7 cellular contexts compared by ENCODE assay signal in genomic region chr20:63640686-63641085, GRCh38. TPM values are rescaled to one million over a fixed set of nuclear protein-coding genes. Genes with fewer than 3 reads are reported as not detected.
DNase-seq lines count a peak whose midpoint lies in the region; ATAC-seq and TF ChIP-seq lines count a peak whose summit lies in the region.
"Not testable (repeated sequence)": the region's sequence is repeated elsewhere in the genome, so short reads cannot be mapped to it uniquely, and the experiment has no call there.

No MANE protein-coding gene starts in this region.

- not testable (repeated sequence) for H3K9me2 ChIP-seq in OCI-LY1 (ENCODE audit: low read depth, low read length)

- ATAC-seq in effector memory CD8-positive, alpha-beta T cell (replicated peaks); stimulated activated effector memory CD8-positive, alpha-beta T cell treated with anti-CD3 and anti-CD28 coated beads, Interleukin-12 subunit alpha, Interleukin-12 subunit beta, amount 100 ng/mL, for 72 hours: not testable (repeated sequence)

- not testable (repeated sequence) for H3F3A ChIP-seq in OCI-LY1 (ENCODE audit: insufficient read depth, low read length)

- H3K27me3 Mint-ChIP-seq in effector memory CD8-positive, alpha-beta T cell = not testable (repeated sequence)

- peak overlapping the region; percentile 70 for H3K9ac ChIP-seq in OCI-LY1 (ENCODE audit: low read length)

- H4K20me1 ChIP-seq in OCI-LY1 (ENCODE audit: insufficient read depth, low read length) = not testable (repeated sequence)

- peak overlapping the region; percentile 91 to 92 for H3K4me3 Mint-ChIP-seq in effector memory CD8-positive, alpha-beta T cell
- peak overlapping the region; percentile 89 for H3K4me3 Mint-ChIP-seq in stimulated activated effector memory CD8-positive, alpha-beta T cell treated with anti-CD3 and anti-CD28 coated beads, Interleukin-12 subunit alpha, Interleukin-12 subunit beta, amount 100 ng/mL, for 72 hours

- H3K27ac Mint-ChIP-seq in effector memory CD8-positive, alpha-beta T cell = peak overlapping the region; percentile 98 to 100
- not testable (repeated sequence) for H3K27ac Mint-ChIP-seq in stimulated activated effector memory CD8-positive, alpha-beta T cell treated with anti-CD3 and anti-CD28 coated beads, Interleukin-12 subunit alpha, Interleukin-12 subunit beta, amount 100 ng/mL, for 72 hours

- peak overlapping the region; percentile 95 for H3K27ac ChIP-seq in OCI-LY1 (ENCODE audit: low read depth, low read length, poor library complexity, severe bottlenecking)

- H3K4me1 ChIP-seq in OCI-LY1 (ENCODE audit: insufficient read depth, low read length, severe bottlenecking) = peaks cover 47% of the 10 kb centered on the region
- peaks cover 56% of the 10 kb centered on the region for H3K4me1 ChIP-seq in mononuclear cell (ENCODE audit: insufficient read depth, low read length)

- H3K27me3 ChIP-seq in GM06990 (replicated peaks; ENCODE audit: control insufficient read depth, insufficient read depth, low read length); mononuclear cell (ENCODE audit: insufficient read depth, low read length): not testable (repeated sequence)
- peaks cover 13% of the 10 kb centered on the region; the same call in 1 of the 2 replicates for H3K27me3 ChIP-seq in OCI-LY1 (ENCODE audit: insufficient read depth, low read length)

- H3K79me2 ChIP-seq in OCI-LY1 (ENCODE audit: insufficient read depth, low read length) = not testable (repeated sequence)

- not testable (repeated sequence) for H3K9me3 ChIP-seq in OCI-LY1 (ENCODE audit: low read length); mononuclear cell (ENCODE audit: low read depth, low read length)

- H3K36me3 Mint-ChIP-seq in effector memory CD8-positive, alpha-beta T cell (ENCODE audit: insufficient read depth) = peaks cover 45% of the 10 kb centered on the region
- H3K36me3 Mint-ChIP-seq in stimulated activated effector memory CD8-positive, alpha-beta T cell treated with anti-CD3 and anti-CD28 coated beads, Interleukin-12 subunit alpha, Interleukin-12 subunit beta, amount 100 ng/mL, for 72 hours = peaks cover 22% of the 10 kb centered on the region

- H3K4me3 ChIP-seq in GM06990 (replicated peaks; ENCODE audit: low read depth, low read length) = peak overlapping the region; percentile 56
- peak overlapping the region; percentile 80 for H3K4me3 ChIP-seq in OCI-LY1 (ENCODE audit: low read depth, low read length, poor library complexity, severe bottlenecking)
- H3K4me3 ChIP-seq in mononuclear cell (ENCODE audit: low read length) = peak overlapping the region; percentile 77

- H3K9me3 Mint-ChIP-seq in effector memory CD8-positive, alpha-beta T cell; stimulated activated effector memory CD8-positive, alpha-beta T cell treated with anti-CD3 and anti-CD28 coated beads, Interleukin-12 subunit alpha, Interleukin-12 subunit beta, amount 100 ng/mL, for 72 hours: not testable (repeated sequence)

- H3K36me3 ChIP-seq in GM06990 (ENCODE audit: control insufficient read depth, insufficient read depth, low read length); OCI-LY1 (ENCODE audit: insufficient read depth, low read length): not testable (repeated sequence)

- peak overlapping the region; percentile 67 for H3K4me2 ChIP-seq in OCI-LY1 (ENCODE audit: low read length)

- not testable (repeated sequence) for DNase-seq in GM06990 (ENCODE audit: extremely low read depth, insufficient read length); effector memory CD8-positive, alpha-beta T cell; stimulated activated effector memory CD8-positive, alpha-beta T cell treated with anti-CD3 and anti-CD28 coated beads, Interleukin-12 subunit alpha, Interleukin-12 subunit beta, amount 100 ng/mL, for 72 hours (ENCODE audit: low spot score in 2 of 2)
- peak; percentile 37 for DNase-seq in activated CD4-positive, alpha-beta T cell treated with anti-CD3 and anti-CD28 coated beads, Interleukin-2, amount 50 U/mL, for 1 hour
- DNase-seq in activated effector memory CD4-positive, alpha-beta T cell treated with Interleukin-2 at 50 U/mL for 16 hours = peak; percentile 31

- TF ChIP-seq CTCF in GM06990 (IDR thresholded peaks at IDR 0.05; ENCODE audit: insufficient read depth, low read length, poor library complexity, severe bottlenecking); OCI-LY1 (IDR thresholded peaks at IDR 0.05; ENCODE audit: low read length): not testable (repeated sequence)

- peaks cover 31 to 43% of the 10 kb centered on the region in 2 donors for H3K4me1 Mint-ChIP-seq in effector memory CD8-positive, alpha-beta T cell (ENCODE audit: low read depth in 2 of 2)
- H3K4me1 Mint-ChIP-seq in stimulated activated effector memory CD8-positive, alpha-beta T cell treated with anti-CD3 and anti-CD28 coated beads, Interleukin-12 subunit alpha, Interleukin-12 subunit beta, amount 100 ng/mL, for 72 hours = peaks cover 40% of the 10 kb centered on the region

- not testable (repeated sequence) for H2AFZ ChIP-seq in OCI-LY1 (ENCODE audit: low read length)

RNA-seq across cellular contexts. Expression of gene STMN3, which starts 12.5 kb away (rescaled TPM):
- 14.5 TPM for total RNA-seq in mononuclear cell

RNA-seq across cellular contexts. Expression of gene GMEB2, which starts 13.8 kb away (rescaled TPM):
- 27.1 TPM for total RNA-seq in mononuclear cell

RNA-seq across cellular contexts. Expression of gene RTEL1, which starts 17.4 kb away (rescaled TPM):
- total RNA-seq in mononuclear cell = 5.7 TPM

RNA-seq across cellular contexts. Expression of gene TNFRSF6B, which starts 55.8 kb away (rescaled TPM):
- not detected for total RNA-seq in mononuclear cell
